ENCODE assay signal across 8 cellular contexts in genomic region chr14:95442633-95443021, GRCh38.
A peak's percentile ranks its signal among the peaks of the same experiment; 100 is the strongest.
DNase-seq lines count a peak whose midpoint lies in the region; ATAC-seq and TF ChIP-seq lines count a peak whose summit lies in the region.

No MANE protein-coding gene starts in this region.

- peaks cover 44% of the 10 kb centered on the region for H3K36me3 Mint-ChIP-seq in T-cell

- H3K4me1 Mint-ChIP-seq in T-cell, result peaks cover 4 to 7% (median 6%) of the 10 kb centered on the region in 3 donors

- POLR2A ChIA-PET in T-cell (lab: Charles Lee), result no interaction called here

- DNase-seq in GM10266 (ENCODE audit: extremely low spot score), result peak; percentile 88
- DNase-seq in NCI-H1417 treated with DMSO at 0.1 percent for 48 hours (lab: John Stamatoyannopoulos, UW), result peak; percentile 40
- DNase-seq in T-cell, result peak; percentile 32 to 81 (median 67)
- DNase-seq in adipocyte (ENCODE audit: low read depth), result peak; percentile 92
- DNase-seq in left cardiac atrium, result peak; percentile 89
- DNase-seq in sciatic nerve (ENCODE audit: low spot score), result peak; percentile 92

- intact Hi-C loops in left cardiac atrium (cut with DNase I) (loop anchor here (1.0 to 5.0 kb wide), 2 partner anchors 85 kb away; no protein-coding TSS in a partner anchor), sciatic nerve (cut with DNase I) (loop anchor here (5.0 kb wide), 1 partner anchor 85 kb away; no protein-coding TSS in a partner anchor)

- no peak overlapping the region for H3K4me3 Mint-ChIP-seq in T-cell

- H3K4me1 ChIP-seq in adipocyte (ENCODE audit: control insufficient read depth, insufficient read depth, low read length), result peaks cover 7% of the 10 kb centered on the region

- no peaks in the 10 kb centered on the region for H3K9me3 ChIP-seq in adipocyte (ENCODE audit: control insufficient read depth, low read length)

- peak overlapping the region in 1 of 2 donors; percentile 44 for H3K27ac Mint-ChIP-seq in T-cell

- H3K27me3 ChIP-seq in adipocyte (replicated peaks; ENCODE audit: control insufficient read depth, insufficient read depth, low read length), result no peaks in the 10 kb centered on the region

- H3K4me3 ChIP-seq in adipocyte (ENCODE audit: low read length), result no peak overlapping the region

- ATAC-seq in HG02588 (IDR thresholded peaks at IDR 0.05; ENCODE audit: unreplicated experiment), result peak; percentile 63
- ATAC-seq in T-cell (replicated peaks in 1 of 4), result peak; percentile 87 to 97 (median 94)
- peak; percentile 93 to 97 for ATAC-seq in left cardiac atrium
- ATAC-seq in sciatic nerve, result peak; percentile 94
- no peak for ATAC-seq in HG03565 (IDR thresholded peaks at IDR 0.05; ENCODE audit: unreplicated experiment)

- peaks cover 92% of the 10 kb centered on the region for H3K36me3 ChIP-seq in adipocyte (ENCODE audit: control insufficient read depth, insufficient read depth, low read length, severe bottlenecking)

- peak overlapping the region; percentile 57 for H3K9ac ChIP-seq in adipocyte (ENCODE audit: low read length)

- no peaks in the 10 kb centered on the region for H3K9me3 Mint-ChIP-seq in T-cell

- no peaks in the 10 kb centered on the region for H3K27me3 Mint-ChIP-seq in T-cell

- TF ChIP-seq CTCF in GM10266 (IDR thresholded peaks at IDR 0.05; ENCODE audit: control insufficient read depth, insufficient read depth, low read depth, missing control alignments), result peak; percentile 87

- CTCF ChIA-PET in T-cell (lab: Charles Lee), result interaction anchor here (0.6 to 5.4 kb wide), 22 partner anchors 8 to 238 kb away, joined by 3 to 75 read pairs (median 4); no protein-coding TSS in a partner anchor

Comparison
In these comparisons a context has a peak if more than half of its experiments do, and no peak if none do; other contexts are left out.
1. DNase-seq: peak in every context shown above with its lines; median percentile 92 in adipocyte; 92 in sciatic nerve; 89 in left cardiac atrium; 88 in GM10266; 67 in T-cell; 40 in NCI-H1417 treated with DMSO at 0.1 percent for 48 hours.